11 cellular contexts compared by ENCODE assay signal in genomic region chr19:56670401-56670960, GRCh38. TPM values are rescaled to one million over a fixed set of nuclear protein-coding genes. Genes with fewer than 3 reads are reported as not detected.
A peak's percentile ranks its signal among the peaks of the same experiment; 100 is the strongest.
DNase-seq lines count a peak whose midpoint lies in the region; ATAC-seq and TF ChIP-seq lines count a peak whose summit lies in the region.
"Had no signal": no experiment of that assay in that cellular context is flagged by ENCODE, and none has a peak within 500 bp of the region (broad histone marks: within the 10 kb centered on the region; RNA-seq: fewer than 3 reads in every experiment).

No MANE protein-coding gene starts in this region.

- no peak overlapping the region for H3K4ac ChIP-seq in mesendoderm (ENCODE audit: low read depth, low read length)

- H3K23ac ChIP-seq in mesendoderm (ENCODE audit: low read length): no peak overlapping the region

- no peaks in the 10 kb centered on the region for H3K27me3 ChIP-seq in CD4-positive, alpha-beta memory T cell (ENCODE audit: insufficient read depth, low read length)
- H3K27me3 ChIP-seq in Peyer's patch (no peaks in the 10 kb centered on the region), esophagus muscularis mucosa (no peaks in the 10 kb centered on the region), gastrocnemius medialis (no peaks in the 10 kb centered on the region), body of pancreas (no peaks in the 10 kb centered on the region), mesendoderm (ENCODE audit: insufficient read depth, low read length, poor library complexity) (no peaks in the 10 kb centered on the region)

- 67% methylated on average over 10 of the region's 17 CpGs for WGBS in esophagus muscularis mucosa
- 65 to 74% methylated on average over 4 to 14 of the region's 17 CpGs for WGBS in body of pancreas, 2 donors
- WGBS in mesendoderm (ENCODE audit: extremely low coverage, insufficient coverage, low lambda C conversion rate): no CpG with 5 or more reads among the region's 17 CpGs

- H2BK15ac ChIP-seq in mesendoderm (replicated peaks; ENCODE audit: low read depth): no peak overlapping the region

- POLR2A ChIA-PET in CD4-positive, alpha-beta memory T cell (lab: Charles Lee; ENCODE audit: partially characterized antibody): no interaction called here

- TF ChIP-seq POLR2A in Peyer's patch (IDR thresholded peaks at IDR 0.05) (no peak), esophagus muscularis mucosa (IDR thresholded peaks at IDR 0.05; ENCODE audit: low read depth) (no peak), gastrocnemius medialis (IDR thresholded peaks at IDR 0.05) (no peak), body of pancreas (IDR thresholded peaks at IDR 0.05) (no peak)

- H3K4me2 ChIP-seq in mesendoderm (ENCODE audit: low read length): no peak overlapping the region

- H2BK5ac ChIP-seq in mesendoderm (ENCODE audit: low read length): no peak overlapping the region

- H2BK120ac ChIP-seq in mesendoderm (ENCODE audit: low read depth, low read length): no peak overlapping the region

- peaks cover 5 to 15% (median 5%) of the 10 kb centered on the region in 4 donors for H3K4me1 Mint-ChIP-seq in CD4-positive, alpha-beta memory T cell

- H2AK5ac ChIP-seq in mesendoderm (ENCODE audit: low read length): no peak overlapping the region

- H3K4me3 ChIP-seq in CD4-positive, alpha-beta memory T cell (ENCODE audit: low read length in 2 of 2): peak overlapping the region in 1 of 2 donors; percentile 46
- H3K4me3 ChIP-seq in Peyer's patch (peak overlapping the region in 3 of 4 donors; percentile 54 to 63 (median 59)), esophagus muscularis mucosa (peak overlapping the region; percentile 67 to 90 (median 74)), gastrocnemius medialis (peak overlapping the region; percentile 68 to 75 (median 72)), body of pancreas (no peak overlapping the region), mesendoderm (ENCODE audit: low read length) (no peak overlapping the region)

- H3K9me3 Mint-ChIP-seq in CD4-positive, alpha-beta memory T cell: peaks cover 0 to 54% (median 18%) of the 10 kb centered on the region in 8 donors

- no peak for TF ChIP-seq CTCF in Peyer's patch (IDR thresholded peaks at IDR 0.05)
- no peak for TF ChIP-seq CTCF in esophagus muscularis mucosa (IDR thresholded peaks at IDR 0.05)
- no peak for TF ChIP-seq CTCF in gastrocnemius medialis (IDR thresholded peaks at IDR 0.05 in 4 of 5, conservative IDR thresholded peaks at IDR 0.05 in 1 of 5)
- TF ChIP-seq CTCF in body of pancreas (IDR thresholded peaks at IDR 0.05): no peak

- peaks cover 6 to 7% of the 10 kb centered on the region in 2 donors for H3K36me3 Mint-ChIP-seq in CD4-positive, alpha-beta memory T cell

- peaks cover 0 to 4% of the 10 kb centered on the region in 2 donors for H3K9me3 ChIP-seq in CD4-positive, alpha-beta memory T cell (ENCODE audit: control insufficient read depth in 1 of 2, low read length in 2 of 2)
- H3K9me3 ChIP-seq in Peyer's patch (peaks cover 0 to 7% (median 2%) of the 10 kb centered on the region in 4 donors), esophagus muscularis mucosa (no peaks in the 10 kb centered on the region), gastrocnemius medialis (no peaks in the 10 kb centered on the region), body of pancreas (no peaks in the 10 kb centered on the region)

- H3K79me2 ChIP-seq in mesendoderm (ENCODE audit: control insufficient read depth, insufficient read depth, low read length): no peaks in the 10 kb centered on the region

- no peak overlapping the region for H3K18ac ChIP-seq in mesendoderm (ENCODE audit: low read length)

- no peak for DNase-seq in CD4-positive, alpha-beta memory T cell
- DNase-seq in Peyer's patch (no peak), esophagus muscularis mucosa (ENCODE audit: extremely low spot score) (no peak), gastrocnemius medialis (no peak), body of pancreas (no peak), RKO (ENCODE audit: low spot score) (no peak), mesendoderm (no peak)
- DNase-seq: activated CD4-positive, alpha-beta T cell treated with anti-CD3 and anti-CD28 coated beads, Interleukin-2, amount 50 U/mL, for 48 hours had no signal

- H3K4me3 Mint-ChIP-seq in CD4-positive, alpha-beta memory T cell: peak overlapping the region in 7 of 8 donors; percentile 15 to 93 (median 88)

- H3K4me1 ChIP-seq in CD4-positive, alpha-beta memory T cell (ENCODE audit: insufficient read depth, low read length): peaks cover 11% of the 10 kb centered on the region
- H3K4me1 ChIP-seq in Peyer's patch (peaks cover 0 to 10% (median 5%) of the 10 kb centered on the region in 4 donors), esophagus muscularis mucosa (peaks cover 17 to 20% (median 19%) of the 10 kb centered on the region in 4 donors), gastrocnemius medialis (peaks cover 8 to 9% of the 10 kb centered on the region in 2 donors), body of pancreas (peaks cover 10% of the 10 kb centered on the region), mesendoderm (ENCODE audit: control insufficient read depth, low read depth, low read length) (no peaks in the 10 kb centered on the region)

- H3K36me3 ChIP-seq in CD4-positive, alpha-beta memory T cell (ENCODE audit: insufficient read depth, low read length): no peaks in the 10 kb centered on the region
- H3K36me3 ChIP-seq in Peyer's patch (no peaks in the 10 kb centered on the region), esophagus muscularis mucosa (no peaks in the 10 kb centered on the region), gastrocnemius medialis (no peaks in the 10 kb centered on the region), body of pancreas (replicated peaks in 1 of 2; ENCODE audit: insufficient read depth in 1 of 2, low read depth in 2 of 2) (no peaks in the 10 kb centered on the region), mesendoderm (ENCODE audit: control insufficient read depth, insufficient read depth, low read length) (no peaks in the 10 kb centered on the region)

- no peak for TF ChIP-seq EP300 in esophagus muscularis mucosa (IDR thresholded peaks at IDR 0.05)

- no peak for ATAC-seq in gastrocnemius medialis
- ATAC-seq in body of pancreas: no peak

- no peak overlapping the region for H3K56ac ChIP-seq in mesendoderm (ENCODE audit: low read length)

- H3K27me3 Mint-ChIP-seq in CD4-positive, alpha-beta memory T cell: no peaks in the 10 kb centered on the region

- intact Hi-C loops in CD4-positive, alpha-beta memory T cell (cut with micrococcal nuclease): no loop called here
- intact Hi-C loops in esophagus muscularis mucosa (cut with DNase I) (loop anchor here (10.0 kb wide), 1 partner anchor 166 kb away; the partner anchor contains the start of gene ZNF471), gastrocnemius medialis (cut with DNase I; ENCODE audit: low total_unique reads) (loop anchor here (2.0 kb wide), 1 partner anchor 76 kb away; the partner anchor contains the start of gene ZNF71), body of pancreas (cut with DNase I) (no loop called here)

- no peaks in the 10 kb centered on the region for H3K79me1 ChIP-seq in mesendoderm (ENCODE audit: low read length)

- H3K27ac ChIP-seq in CD4-positive, alpha-beta memory T cell (ENCODE audit: low read depth, low read length): no peak overlapping the region
- no peak overlapping the region for H3K27ac ChIP-seq in Peyer's patch
- H3K27ac ChIP-seq in esophagus muscularis mucosa (replicated peaks in 1 of 4): no peak overlapping the region
- H3K27ac ChIP-seq in gastrocnemius medialis: no peak overlapping the region
- no peak overlapping the region for H3K27ac ChIP-seq in body of pancreas
- H3K27ac ChIP-seq in mesendoderm (ENCODE audit: low read depth, low read length): no peak overlapping the region
- H3K27ac ChIP-seq: C4-2B had no signal

- H3K27ac Mint-ChIP-seq in CD4-positive, alpha-beta memory T cell: peak overlapping the region in 2 of 7 donors; percentile 35 to 46

- CTCF ChIA-PET in CD4-positive, alpha-beta memory T cell (lab: Charles Lee; ENCODE audit: partially characterized antibody): no interaction called here

- in situ Hi-C loops in gastrocnemius medialis (cut with MboI; ENCODE audit: low sequenced_read_pairs in 4 of 4): no loop called here

- H4K8ac ChIP-seq in mesendoderm (ENCODE audit: low read depth, low read length): no peak overlapping the region

- H3K9ac ChIP-seq in mesendoderm (ENCODE audit: low read length): no peak overlapping the region

- H4K5ac ChIP-seq in mesendoderm (ENCODE audit: low read length): no peak overlapping the region

RNA-seq across cellular contexts. Expression of gene ZNF835, which starts 1.1 kb away (rescaled TPM):
- total RNA-seq in CD4-positive, alpha-beta memory T cell: 1 to 10 TPM; 3.2 to 3.8 TPM
- 1 to 10 TPM in 1 of 2 donors, under 1 TPM in 1; 0.64 to 3.7 TPM for polyA plus RNA-seq in CD4-positive, alpha-beta memory T cell
- total RNA-seq in Peyer's patch (1 to 10 TPM in 3 of 4 donors, under 1 TPM in 1; 0.94 to 1.7 (median 1.2) TPM), esophagus muscularis mucosa (10 to 100 TPM in 1 of 4 donors, 1 to 10 TPM in 3; 3.0 to 11.4 (median 6.7) TPM), gastrocnemius medialis (1 to 10 TPM in 2 of 4 donors, under 1 TPM in 2; 0.27 to 2.4 (median 0.71) TPM), body of pancreas (1 to 10 TPM; 4.0 to 4.2 TPM)
- 1.6 TPM for polyA plus RNA-seq in mesendoderm (2013, experiment 1 of 2)
- 1.1 TPM for polyA plus RNA-seq in mesendoderm (2013, experiment 2 of 2)
- total RNA-seq: G401, OCI-LY7 had no signal

RNA-seq across cellular contexts. Expression of gene SMIM17, which starts 27.5 kb away (rescaled TPM):
- not detected for total RNA-seq in CD4-positive, alpha-beta memory T cell
- polyA plus RNA-seq in CD4-positive, alpha-beta memory T cell: not detected
- 1 to 10 TPM in 1 of 4 donors, not detected in 3; 2.1 TPM for total RNA-seq in Peyer's patch
- under 1 TPM in 1 of 4 donors, not detected in 3; 0.65 TPM for total RNA-seq in esophagus muscularis mucosa
- total RNA-seq in gastrocnemius medialis: under 1 TPM in 1 of 4 donors, not detected in 3; 0.39 TPM
- total RNA-seq in body of pancreas: not detected
- 0.06 TPM for polyA plus RNA-seq in mesendoderm (2013, experiment 1 of 2)
- not detected for polyA plus RNA-seq in mesendoderm (2013, experiment 2 of 2)
- total RNA-seq: OCI-LY7 had no signal

Comparison
In these comparisons a context has a peak if more than half of its experiments do, and no peak if none do; other contexts are left out.
1. H3K4me3 ChIP-seq: peak in Peyer's patch (3 of 4), esophagus muscularis mucosa (4 of 4) and gastrocnemius medialis (4 of 4); none in body of pancreas (0 of 2) and mesendoderm (single experiment).
2. intact Hi-C loops: an anchor here in esophagus muscularis mucosa (10.0 kb wide) and gastrocnemius medialis (2.0 kb wide); none called in CD4-positive, alpha-beta memory T cell and body of pancreas.